In the genomic region with DNA sequence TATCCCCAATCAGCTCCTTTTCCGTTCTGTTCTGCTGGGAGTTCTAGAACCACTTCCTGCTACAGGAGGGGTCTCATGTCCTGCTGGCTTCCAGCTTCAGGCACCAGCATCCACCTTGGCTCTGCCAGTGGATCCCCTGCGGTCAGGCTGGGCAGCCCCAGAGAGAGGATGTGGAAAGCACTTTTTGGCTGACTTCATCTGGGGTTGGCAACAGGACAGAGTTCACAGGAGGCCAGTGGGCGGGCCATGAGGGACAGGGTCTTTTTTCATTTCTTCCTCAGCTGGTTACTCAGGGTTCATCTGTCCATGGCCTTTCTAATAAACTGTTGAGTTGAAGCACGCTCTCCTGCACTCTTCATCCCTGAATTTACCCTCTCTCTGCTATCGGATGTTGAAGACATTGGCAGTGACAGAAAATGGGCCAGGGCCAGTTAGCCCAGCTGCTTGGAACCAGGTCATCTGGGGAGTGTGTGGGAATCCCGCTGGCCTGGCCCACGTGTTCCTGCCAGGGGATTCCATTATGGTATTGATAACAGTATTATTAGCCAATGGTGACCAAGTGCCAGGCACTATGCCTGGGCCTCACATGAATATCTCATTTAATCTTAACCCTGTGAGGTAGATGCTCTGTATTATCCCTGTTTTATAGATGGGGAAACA, we compare ENCODE assay signal across 1 cellular context.
TF ChIP-seq lines count a peak whose summit lies in the region.

No MANE protein-coding gene starts in this region.

TF ChIP-seq in IMR-90, 13 proteins besides CTCF, POLR2A, EP300 and RAD21:
- TF ChIP-seq USF2 (IDR thresholded peaks at IDR 0.05; ENCODE audit: low read depth, low read length), result no peak
- no peak for TF ChIP-seq MAZ (IDR thresholded peaks at IDR 0.05; ENCODE audit: borderline replicate concordance, low read depth, low read length)
- no peak for TF ChIP-seq BHLHE40 (IDR thresholded peaks at IDR 0.05; ENCODE audit: low read depth, low read length)
